12 cellular contexts compared by ENCODE assay signal in the genomic region with DNA sequence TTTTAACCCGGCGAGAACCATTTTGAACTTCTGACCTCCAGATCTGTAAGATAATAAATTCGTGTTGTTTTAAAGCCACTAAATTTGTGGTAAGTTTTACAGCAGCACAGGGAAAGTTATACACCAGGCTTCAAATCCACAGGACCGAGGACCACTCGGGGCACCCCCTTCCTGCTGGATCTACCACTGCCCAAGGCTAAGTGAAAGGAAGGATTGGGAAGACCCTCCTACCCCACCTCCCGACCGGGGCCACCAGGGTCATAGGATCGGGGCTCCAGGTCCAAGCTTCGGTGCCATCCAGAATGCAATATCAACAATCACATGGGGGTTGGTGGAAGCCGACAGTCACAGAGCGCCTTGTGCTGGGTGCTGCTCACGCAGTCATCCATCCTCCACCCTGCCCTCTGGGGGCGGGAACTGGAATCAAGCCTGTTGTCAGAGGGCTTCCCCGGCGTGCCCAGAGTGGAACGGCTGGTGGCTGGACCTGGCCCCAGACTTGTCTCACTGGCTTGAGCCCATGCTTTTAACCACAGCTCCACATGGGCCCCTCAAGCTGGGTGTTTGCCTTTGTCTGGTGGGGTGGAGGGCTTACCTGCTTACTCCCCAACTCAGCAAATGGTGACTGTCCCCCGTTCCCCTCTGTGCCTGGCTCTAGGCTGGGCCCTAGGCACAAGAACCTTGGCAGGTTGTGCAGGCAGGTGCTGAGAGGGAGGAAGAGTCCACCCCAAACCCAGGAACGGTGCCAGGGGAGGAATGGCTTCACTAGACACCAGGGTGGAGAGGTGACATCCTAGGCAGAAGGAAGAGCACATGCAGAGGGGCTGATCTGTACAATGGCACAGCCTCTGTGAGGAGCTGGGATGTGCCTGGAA.
A peak's percentile ranks its signal among the peaks of the same experiment; 100 is the strongest.
DNase-seq lines count a peak whose midpoint lies in the region; ATAC-seq and TF ChIP-seq lines count a peak whose summit lies in the region.
"Had no signal": no experiment of that assay in that cellular context is flagged by ENCODE, and none has a peak within 500 bp of the region (broad histone marks: within the 10 kb centered on the region; RNA-seq: fewer than 3 reads in every experiment).

No MANE protein-coding gene starts in this region.

- H3K27ac ChIP-seq in PC-3 (ENCODE audit: low read length) (no peak overlapping the region), foreskin keratinocyte (no peak overlapping the region), testis (no peak overlapping the region)
- H3K27ac ChIP-seq: gastroesophageal sphincter, SK-N-MC had no signal

- H3K4me3 Mint-ChIP-seq in activated CD4-positive, alpha-beta memory T cell treated with anti-CD3 and anti-CD28 coated beads, Interleukin-2, amount 10 ng/mL, durations not matched to agents 7 days and 5 days = no peak overlapping the region
- no peak overlapping the region for H3K4me3 Mint-ChIP-seq in activated CD4-positive, alpha-beta memory T cell treated with anti-CD3 and anti-CD28 coated beads for 36 hours
- H3K4me3 Mint-ChIP-seq in activated naive CD8-positive, alpha-beta T cell treated with anti-CD3 and anti-CD28 coated beads for 36 hours = no peak overlapping the region

- DNase-seq in activated CD4-positive, alpha-beta memory T cell treated with anti-CD3 and anti-CD28 coated beads, Interleukin-2, amount 10 ng/mL, durations not matched to agents 7 days and 5 days = peak; percentile 10
- DNase-seq in activated CD4-positive, alpha-beta memory T cell treated with anti-CD3 and anti-CD28 coated beads for 36 hours = no peak
- DNase-seq in PC-3 (peak; percentile 27), foreskin keratinocyte (no peak), testis (peak; percentile 10), NCI-H2227 (lab: John Stamatoyannopoulos, UW; ENCODE audit: unreplicated experiment) (no peak)
- no peak for DNase-seq in activated naive CD8-positive, alpha-beta T cell treated with anti-CD3 and anti-CD28 coated beads for 36 hours
- DNase-seq: AML-193, NCI-H1048 had no signal

- H3K4me3 ChIP-seq in PC-3 (ENCODE audit: low read length) = no peak overlapping the region
- H3K4me3 ChIP-seq in testis = no peak overlapping the region
- H3K4me3 ChIP-seq: gastroesophageal sphincter, SK-N-MC had no signal

- H3K79me2 ChIP-seq in PC-3 (ENCODE audit: low read length) = no peaks in the 10 kb centered on the region

- H3K9me3 Mint-ChIP-seq in activated CD4-positive, alpha-beta memory T cell treated with anti-CD3 and anti-CD28 coated beads, Interleukin-2, amount 10 ng/mL, durations not matched to agents 7 days and 5 days = no peaks in the 10 kb centered on the region
- no peaks in the 10 kb centered on the region for H3K9me3 Mint-ChIP-seq in activated CD4-positive, alpha-beta memory T cell treated with anti-CD3 and anti-CD28 coated beads for 36 hours
- no peaks in the 10 kb centered on the region for H3K9me3 Mint-ChIP-seq in activated naive CD8-positive, alpha-beta T cell treated with anti-CD3 and anti-CD28 coated beads for 36 hours

- POLR2A ChIA-PET in activated CD4-positive, alpha-beta memory T cell treated with anti-CD3 and anti-CD28 coated beads, Interleukin-2, amount 10 ng/mL, durations not matched to agents 7 days and 5 days (lab: Charles Lee) = no interaction called here
- POLR2A ChIA-PET in activated CD4-positive, alpha-beta memory T cell treated with anti-CD3 and anti-CD28 coated beads for 36 hours (lab: Charles Lee) = no interaction called here
- POLR2A ChIA-PET in PC-3 (lab: Charles Lee; ENCODE audit: unreplicated experiment) = no interaction called here

- no peaks in the 10 kb centered on the region for H3K4me1 Mint-ChIP-seq in activated CD4-positive, alpha-beta memory T cell treated with anti-CD3 and anti-CD28 coated beads, Interleukin-2, amount 10 ng/mL, durations not matched to agents 7 days and 5 days
- H3K4me1 Mint-ChIP-seq in activated CD4-positive, alpha-beta memory T cell treated with anti-CD3 and anti-CD28 coated beads for 36 hours (ENCODE audit: low read depth) = no peaks in the 10 kb centered on the region
- H3K4me1 Mint-ChIP-seq in activated naive CD8-positive, alpha-beta T cell treated with anti-CD3 and anti-CD28 coated beads for 36 hours = no peaks in the 10 kb centered on the region

- no peak overlapping the region for H3K27ac Mint-ChIP-seq in activated CD4-positive, alpha-beta memory T cell treated with anti-CD3 and anti-CD28 coated beads, Interleukin-2, amount 10 ng/mL, durations not matched to agents 7 days and 5 days
- no peak overlapping the region for H3K27ac Mint-ChIP-seq in activated CD4-positive, alpha-beta memory T cell treated with anti-CD3 and anti-CD28 coated beads for 36 hours
- H3K27ac Mint-ChIP-seq in activated naive CD8-positive, alpha-beta T cell treated with anti-CD3 and anti-CD28 coated beads for 36 hours = no peak overlapping the region

- intact Hi-C loops in activated CD4-positive, alpha-beta memory T cell treated with anti-CD3 and anti-CD28 coated beads for 36 hours (cut with micrococcal nuclease) = no loop called here
- intact Hi-C loops in PC-3 (cut with micrococcal nuclease) = no loop called here
- intact Hi-C loops in testis (cut with DNase I; ENCODE audit: low total_unique reads) = no loop called here

- H3F3A ChIP-seq in PC-3 (ENCODE audit: low read length, unreplicated experiment) = no peaks in the 10 kb centered on the region

- CTCF ChIA-PET in activated CD4-positive, alpha-beta memory T cell treated with anti-CD3 and anti-CD28 coated beads, Interleukin-2, amount 10 ng/mL, durations not matched to agents 7 days and 5 days (lab: Charles Lee) = no interaction called here
- CTCF ChIA-PET in activated CD4-positive, alpha-beta memory T cell treated with anti-CD3 and anti-CD28 coated beads for 36 hours (lab: Charles Lee) = no interaction called here
- CTCF ChIA-PET in PC-3 (lab: Charles Lee) = no interaction called here

- no peak for TF ChIP-seq POLR2A in testis (IDR thresholded peaks at IDR 0.05)

- H3K4me2 ChIP-seq in PC-3 (ENCODE audit: low read length) = no peak overlapping the region

- H4K20me1 ChIP-seq in PC-3 (ENCODE audit: low read length) = no peaks in the 10 kb centered on the region

- H3K9me3 ChIP-seq in PC-3 (ENCODE audit: low read length) (no peaks in the 10 kb centered on the region), testis (no peaks in the 10 kb centered on the region)

- H3K36me3 Mint-ChIP-seq in activated CD4-positive, alpha-beta memory T cell treated with anti-CD3 and anti-CD28 coated beads, Interleukin-2, amount 10 ng/mL, durations not matched to agents 7 days and 5 days (ENCODE audit: low read depth) = no peaks in the 10 kb centered on the region
- no peaks in the 10 kb centered on the region for H3K36me3 Mint-ChIP-seq in activated CD4-positive, alpha-beta memory T cell treated with anti-CD3 and anti-CD28 coated beads for 36 hours
- H3K36me3 Mint-ChIP-seq in activated naive CD8-positive, alpha-beta T cell treated with anti-CD3 and anti-CD28 coated beads for 36 hours = no peaks in the 10 kb centered on the region

- TF ChIP-seq CTCF in PC-3 (conservative IDR thresholded peaks at IDR 0.05; ENCODE audit: low read depth, low read length) = peak; percentile 38
- TF ChIP-seq CTCF in foreskin keratinocyte (conservative IDR thresholded peaks at IDR 0.05) = peak; percentile 58
- TF ChIP-seq CTCF in testis (IDR thresholded peaks at IDR 0.05) = no peak

- ATAC-seq in PC-3 (peak; percentile 60), foreskin keratinocyte (peak; percentile 66), GM19463 (IDR thresholded peaks at IDR 0.05; ENCODE audit: unreplicated experiment) (no peak)
- ATAC-seq: gastroesophageal sphincter had no signal

- H2AFZ ChIP-seq in PC-3 (ENCODE audit: low read length) = no peak overlapping the region

- peaks cover 22% of the 10 kb centered on the region for H3K27me3 Mint-ChIP-seq in activated CD4-positive, alpha-beta memory T cell treated with anti-CD3 and anti-CD28 coated beads, Interleukin-2, amount 10 ng/mL, durations not matched to agents 7 days and 5 days
- H3K27me3 Mint-ChIP-seq in activated CD4-positive, alpha-beta memory T cell treated with anti-CD3 and anti-CD28 coated beads for 36 hours = peaks cover 18% of the 10 kb centered on the region
- peaks cover 23% of the 10 kb centered on the region for H3K27me3 Mint-ChIP-seq in activated naive CD8-positive, alpha-beta T cell treated with anti-CD3 and anti-CD28 coated beads for 36 hours

- H3K27me3 ChIP-seq in PC-3 (ENCODE audit: low read length) (no peaks in the 10 kb centered on the region), foreskin keratinocyte (peaks cover 35% of the 10 kb centered on the region), testis (no peaks in the 10 kb centered on the region)

- no peak overlapping the region for H3K9ac ChIP-seq in PC-3 (ENCODE audit: low read length)

- no peaks in the 10 kb centered on the region for H3K9me2 ChIP-seq in PC-3 (replicated peaks; ENCODE audit: low read length)

- WGBS in testis, 2 donors = 80 to 81% methylated on average over 16 to 18 of the region's 18 CpGs

- H3K4me1 ChIP-seq in PC-3 (ENCODE audit: insufficient read depth, low read length) = no peaks in the 10 kb centered on the region
- no peaks in the 10 kb centered on the region for H3K4me1 ChIP-seq in foreskin keratinocyte
- no peaks in the 10 kb centered on the region for H3K4me1 ChIP-seq in testis
- H3K4me1 ChIP-seq: gastroesophageal sphincter had no signal

- no TSS peak for BruUV-seq in PC-3 (replicated peaks; lab: Mats Ljungman, UMichigan)

- no peaks in the 10 kb centered on the region for H3K36me3 ChIP-seq in PC-3 (ENCODE audit: low read depth, low read length)
- H3K36me3 ChIP-seq in testis (ENCODE audit: low read depth, missing control alignments) = no peaks in the 10 kb centered on the region
- H3K36me3 ChIP-seq: gastroesophageal sphincter had no signal

Comparison
In these comparisons a context has a peak if more than half of its experiments do, and no peak if none do; other contexts are left out.
1. DNase-seq: peak in activated CD4-positive, alpha-beta memory T cell treated with anti-CD3 and anti-CD28 coated beads, Interleukin-2, amount 10 ng/mL, durations not matched to agents 7 days and 5 days (single experiment), PC-3 (single experiment) and testis (single experiment); none in activated CD4-positive, alpha-beta memory T cell treated with anti-CD3 and anti-CD28 coated beads for 36 hours (single experiment), foreskin keratinocyte (0 of 2), NCI-H2227 (single experiment) and activated naive CD8-positive, alpha-beta T cell treated with anti-CD3 and anti-CD28 coated beads for 36 hours (single experiment).
2. CTCF ChIP-seq: peak in PC-3 (single experiment) and foreskin keratinocyte (single experiment); none in testis (0 of 3).